Comparison of ENCODE assay signal across 15 cellular contexts in genomic region chr12:25591132-25591531, GRCh38. TPM values are rescaled to one million over a fixed set of nuclear protein-coding genes. Genes with fewer than 3 reads are reported as not detected.
DNase-seq lines count a peak whose midpoint lies in the region; ATAC-seq and TF ChIP-seq lines count a peak whose summit lies in the region.
"Had no signal": no experiment of that assay in that cellular context is flagged by ENCODE, and none has a peak within 500 bp of the region (broad histone marks: within the 10 kb centered on the region; RNA-seq: fewer than 3 reads in every experiment).

No MANE protein-coding gene starts in this region.

- intact Hi-C loops in PC-3 (cut with micrococcal nuclease) = no loop called here
- intact Hi-C loops in stomach (cut with DNase I; ENCODE audit: low total_unique reads) = no loop called here

- peak overlapping the region; percentile 6 for H3K27ac Mint-ChIP-seq in T-helper 1 cell treated with Interleukin-12 subunit alpha and Interleukin-12 subunit beta and Interleukin-4 antibody, amounts not matched to agents 30 μg/mL and 1 μg/mL, for 36 hours

- H3K36me3 Mint-ChIP-seq in T-helper 1 cell treated with Interleukin-12 subunit alpha and Interleukin-12 subunit beta and Interleukin-4 antibody, amounts not matched to agents 30 μg/mL and 1 μg/mL, for 36 hours (ENCODE audit: low read depth) = peaks cover 18% of the 10 kb centered on the region

- CTCF ChIA-PET in PC-3 (lab: Charles Lee) = no interaction called here

- no peak overlapping the region for H3K4me2 ChIP-seq in PC-3 (ENCODE audit: low read length)
- H3K4me2 ChIP-seq in osteoblast (ENCODE audit: insufficient read depth, low read length) = no peak overlapping the region
- H3K4me2 ChIP-seq: A549, hepatocyte had no signal

- H3F3A ChIP-seq in PC-3 (ENCODE audit: low read length, unreplicated experiment) = no peaks in the 10 kb centered on the region

- H3K4me3 ChIP-seq in PC-3 (ENCODE audit: low read length) = no peak overlapping the region
- no peak overlapping the region for H3K4me3 ChIP-seq in epithelial cell of esophagus (ENCODE audit: low read length)
- no peak overlapping the region for H3K4me3 ChIP-seq in osteoblast (ENCODE audit: insufficient read depth, low read length)
- H3K4me3 ChIP-seq in stomach = no peak overlapping the region
- H3K4me3 ChIP-seq: A549, hepatocyte, SK-N-MC, suprapubic skin had no signal

- H3K9me2 ChIP-seq in PC-3 (replicated peaks; ENCODE audit: low read length) = no peaks in the 10 kb centered on the region

- peaks cover 47% of the 10 kb centered on the region for H3K4me1 Mint-ChIP-seq in T-helper 1 cell treated with Interleukin-12 subunit alpha and Interleukin-12 subunit beta and Interleukin-4 antibody, amounts not matched to agents 30 μg/mL and 1 μg/mL, for 36 hours (ENCODE audit: low read depth)

- TF ChIP-seq CTCF in PC-3 (conservative IDR thresholded peaks at IDR 0.05; ENCODE audit: low read depth, low read length) (peak; percentile 41), epithelial cell of esophagus (IDR thresholded peaks at IDR 0.05; ENCODE audit: insufficient read depth, low read depth, low read length, missing control alignments) (peak; percentile 15), osteoblast (IDR thresholded peaks at IDR 0.05; ENCODE audit: extremely low read depth, low read depth, low read length) (peak; percentile 16), stomach (IDR thresholded peaks at IDR 0.05) (no peak)

- peak; percentile 46; the same call in 1 of the 2 replicates for ATAC-seq in PC-3

- H3K9ac ChIP-seq in PC-3 (ENCODE audit: low read length) = no peak overlapping the region

- no peak overlapping the region for H2AFZ ChIP-seq in PC-3 (ENCODE audit: low read length)
- no peak overlapping the region for H2AFZ ChIP-seq in osteoblast (ENCODE audit: low read length)
- H2AFZ ChIP-seq: hepatocyte had no signal

- H3K27ac ChIP-seq in PC-3 (ENCODE audit: low read length) = no peak overlapping the region
- H3K27ac ChIP-seq in osteoblast (ENCODE audit: low read depth, low read length) = no peak overlapping the region
- no peak overlapping the region for H3K27ac ChIP-seq in stomach
- H3K27ac ChIP-seq: A549, hepatocyte, SK-N-MC, suprapubic skin had no signal

- H3K27me3 ChIP-seq in PC-3 (ENCODE audit: low read length) (no peaks in the 10 kb centered on the region), osteoblast (ENCODE audit: insufficient read depth, low read length) (no peaks in the 10 kb centered on the region), stomach (no peaks in the 10 kb centered on the region)
- H3K27me3 ChIP-seq: hepatocyte, suprapubic skin had no signal

- DNase-seq in T-helper 1 cell (no peak), PC-3 (peak; percentile 32), epithelial cell of esophagus (ENCODE audit: low read depth) (peak; percentile 3), osteoblast (ENCODE audit: insufficient read length, low spot score, missing footprints) (no peak), NCI-H2196 (lab: John Stamatoyannopoulos, UW; ENCODE audit: unreplicated experiment) (no peak), occipital lobe (lab: John Stamatoyannopoulos, UW) (no peak), stomach (no peak)
- DNase-seq: DMS153 had no signal

- no TSS peak for BruUV-seq in PC-3 (replicated peaks; lab: Mats Ljungman, UMichigan)

- H3K79me2 ChIP-seq in PC-3 (ENCODE audit: low read length) (no peaks in the 10 kb centered on the region), osteoblast (ENCODE audit: insufficient read depth, low read length) (no peaks in the 10 kb centered on the region)
- H3K79me2 ChIP-seq: hepatocyte had no signal

- TF ChIP-seq EP300 in stomach (IDR thresholded peaks at IDR 0.05) = no peak

- no peak for TF ChIP-seq POLR2A in stomach (IDR thresholded peaks at IDR 0.05)

- no peaks in the 10 kb centered on the region for H3K36me3 ChIP-seq in PC-3 (ENCODE audit: low read depth, low read length)
- H3K36me3 ChIP-seq in osteoblast (ENCODE audit: insufficient read depth, low read length) = no peaks in the 10 kb centered on the region
- no peaks in the 10 kb centered on the region for H3K36me3 ChIP-seq in stomach
- H3K36me3 ChIP-seq: suprapubic skin had no signal

- no peaks in the 10 kb centered on the region for H3K4me1 ChIP-seq in PC-3 (ENCODE audit: insufficient read depth, low read length)
- peaks cover 9% of the 10 kb centered on the region for H3K4me1 ChIP-seq in osteoblast (ENCODE audit: insufficient read depth, low read length)
- H3K4me1 ChIP-seq in stomach = no peaks in the 10 kb centered on the region
- H3K4me1 ChIP-seq: A549 had no signal

- POLR2A ChIA-PET in PC-3 (lab: Charles Lee; ENCODE audit: unreplicated experiment) = no interaction called here

- H4K20me1 ChIP-seq in PC-3 (ENCODE audit: low read length) = no peaks in the 10 kb centered on the region
- no peaks in the 10 kb centered on the region for H4K20me1 ChIP-seq in osteoblast (ENCODE audit: insufficient read depth, low read length)

- H3K27me3 Mint-ChIP-seq in T-helper 1 cell treated with Interleukin-12 subunit alpha and Interleukin-12 subunit beta and Interleukin-4 antibody, amounts not matched to agents 30 μg/mL and 1 μg/mL, for 36 hours (ENCODE audit: low read depth) = no peaks in the 10 kb centered on the region

- peaks cover 40% of the 10 kb centered on the region for H3K9me3 Mint-ChIP-seq in T-helper 1 cell treated with Interleukin-12 subunit alpha and Interleukin-12 subunit beta and Interleukin-4 antibody, amounts not matched to agents 30 μg/mL and 1 μg/mL, for 36 hours

- no peak overlapping the region for H3K4me3 Mint-ChIP-seq in T-helper 1 cell treated with Interleukin-12 subunit alpha and Interleukin-12 subunit beta and Interleukin-4 antibody, amounts not matched to agents 30 μg/mL and 1 μg/mL, for 36 hours

- no peaks in the 10 kb centered on the region for H3K9me3 ChIP-seq in PC-3 (ENCODE audit: low read length)
- H3K9me3 ChIP-seq in osteoblast (ENCODE audit: low read depth, low read length) = no peaks in the 10 kb centered on the region
- H3K9me3 ChIP-seq in stomach = peaks cover 0 to 17% (median 0%) of the 10 kb centered on the region in 4 donors
- H3K9me3 ChIP-seq: suprapubic skin had no signal

RNA-seq across cellular contexts. Expression of gene LMNTD1, which starts 38.0 kb away (rescaled TPM):
- not detected in 2 replicates for total RNA-seq in PC-3 (2014; rRNA removed)
- not detected in 2 replicates for total RNA-seq in osteoblast
- total RNA-seq in occipital lobe = 1.1 TPM
- total RNA-seq in stomach = not detected
- not detected for polyA plus RNA-seq in stomach
- total RNA-seq: mesenteric fat pad, renal cortical epithelial cell had no signal
- polyA plus RNA-seq: A549, hepatocyte had no signal

Comparison
In these comparisons a context has a peak if more than half of its experiments do, and no peak if none do; other contexts are left out.
1. DNase-seq: peak in PC-3 (single experiment) and epithelial cell of esophagus (single experiment); none in T-helper 1 cell (0 of 5), osteoblast (single experiment), NCI-H2196 (single experiment), occipital lobe (single experiment) and stomach (single experiment).
2. CTCF ChIP-seq: peak in PC-3 (single experiment), epithelial cell of esophagus (single experiment) and osteoblast (single experiment); none in stomach (0 of 7).